In genomic region chr12:99223554-99223953, GRCh38 we compare ENCODE assay signal across 28 cellular contexts.
"Had no signal": no experiment of that assay in that cellular context is flagged by ENCODE, and none has a peak within 500 bp of the region (broad histone marks: within the 10 kb centered on the region; RNA-seq: fewer than 3 reads in every experiment).

No MANE protein-coding gene starts in this region.

- H3K4me1 ChIP-seq: Peyer's patch had no signal

- ATAC-seq: activated CD8-positive, alpha-beta T cell treated with anti-CD3 and anti-CD28 coated beads for 36 hours; activated T-cell treated with anti-CD3 and anti-CD28 coated beads, Interleukin-2, amount 50 U/mL, for 72 hours; activated T-helper 17 cell treated with anti-CD3 and anti-CD28 coated beads, Interleukin-2, amount 50 U/mL, for 72 hours; PC-3 had no signal

- H3K4me3 ChIP-seq: Peyer's patch had no signal

- FAIRE-seq: TTC549 had no signal

- DNase-seq: activated CD4-positive, alpha-beta T cell treated with anti-CD3 and anti-CD28 coated beads, Interleukin-2, amount 10 ng/mL, durations not matched to agents 24 days and 14 days; activated CD4-positive, alpha-beta T cell treated with anti-CD3 and anti-CD28 coated beads, Interleukin-2, amount 50 U/mL, for 4 hours; activated CD8-positive, alpha-beta T cell treated with anti-CD3 and anti-CD28 coated beads for 36 hours; activated effector memory CD4-positive, alpha-beta T cell treated with anti-CD3 and anti-CD28 coated beads, Interleukin-2, amount 50 U/mL, for 16 hours; activated naive CD4-positive, alpha-beta T cell; activated naive CD4-positive, alpha-beta T cell treated with anti-CD3 and anti-CD28 coated beads, Interleukin-2, amount 50 U/mL, for 16 hours; activated naive CD8-positive, alpha-beta T cell treated with anti-CD3 and anti-CD28 coated beads for 36 hours; activated T-cell treated with anti-CD3 and anti-CD28 coated beads, Interleukin-2, amount 50 U/mL, for 1 hour; activated T-cell treated with anti-CD3 and anti-CD28 coated beads, Interleukin-2, amount 50 U/mL, for 72 hours; amniotic stem cell; aorta; brain microvascular endothelial cell; central memory CD4-positive, alpha-beta T cell; MV-4-11; NCI-H1092; NCI-H1436 treated with DMSO at 0.1 percent for 48 hours; NCI-H1694 treated with DMSO at 0.1 percent for 48 hours; NCI-H2029; NCI-H2171; NCI-H510A; NCI-H774; PC-3; Peyer's patch; RPMI8226; SIG-M5; T1000 had no signal

- H3K27me3 ChIP-seq: brain microvascular endothelial cell, Peyer's patch had no signal

- H3K36me3 ChIP-seq: brain microvascular endothelial cell, Peyer's patch had no signal

- H3K9me3 ChIP-seq: Peyer's patch had no signal

- H3K27ac ChIP-seq: brain microvascular endothelial cell, Peyer's patch had no signal
